9 cellular contexts compared by ENCODE assay signal in the genomic region with DNA sequence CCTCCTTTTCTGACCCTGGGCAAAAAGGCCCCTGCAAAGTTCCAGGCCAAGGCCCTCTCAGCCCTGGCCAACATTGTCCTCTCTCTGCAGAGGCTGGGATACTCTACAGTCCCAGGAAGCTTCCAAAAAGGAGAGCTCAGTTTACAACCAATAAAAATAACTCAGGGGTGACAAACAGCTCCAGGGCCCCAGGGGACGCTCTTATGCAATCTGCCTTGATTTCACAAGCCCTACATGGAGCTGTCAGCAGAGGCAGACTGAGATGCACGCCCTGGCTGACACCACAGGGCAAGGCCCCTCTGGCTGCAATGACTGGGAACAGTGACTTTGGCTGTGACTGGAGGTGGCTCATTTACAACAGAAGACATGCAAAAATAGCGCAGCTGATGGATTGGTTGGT.
DNase-seq lines count a peak whose midpoint lies in the region; ATAC-seq, FAIRE-seq and TF ChIP-seq lines count a peak whose summit lies in the region.
"Had no signal": no experiment of that assay in that cellular context is flagged by ENCODE, and none has a peak within 500 bp of the region (broad histone marks: within the 10 kb centered on the region; RNA-seq: fewer than 3 reads in every experiment).

No MANE protein-coding gene starts in this region.

- no peaks in the 10 kb centered on the region for H3K9me3 Mint-ChIP-seq in H9
- H3K9me3 Mint-ChIP-seq in naive thymus-derived CD8-positive, alpha-beta T cell: no peaks in the 10 kb centered on the region

- H3K27ac ChIP-seq in H9 (ENCODE audit: insufficient read length, low read depth, low read length): no peak overlapping the region
- H3K27ac ChIP-seq in spleen: peak overlapping the region in 3 of 8 donors; percentile 20 to 64 (median 36)
- H3K27ac ChIP-seq: Peyer's patch had no signal

- peak; percentile 34; the same call in 2 of the 3 replicates for TF ChIP-seq CTCF in H9 (conservative IDR thresholded peaks at IDR 0.05)
- peak in 4 of 11 experiments; percentile 5 to 25 (median 16) for TF ChIP-seq CTCF in spleen (IDR thresholded peaks at IDR 0.05 in 8 of 11, conservative IDR thresholded peaks at IDR 0.05 in 3 of 11)

- no peak overlapping the region for H2BK15ac ChIP-seq in H9 (ENCODE audit: low read depth, low read length)

- TF ChIP-seq POLR2A in spleen (IDR thresholded peaks at IDR 0.05): no peak
- TF ChIP-seq POLR2A in GM12892 (IDR thresholded peaks at IDR 0.05; ENCODE audit: low read depth, low read length): no peak

- H3K27me3 ChIP-seq in H9 (ENCODE audit: insufficient read depth, low read length) (no peaks in the 10 kb centered on the region), spleen (replicated peaks in 1 of 7) (no peaks in the 10 kb centered on the region)
- H3K27me3 ChIP-seq: Peyer's patch had no signal

- no peak overlapping the region for H2BK20ac ChIP-seq in H9 (ENCODE audit: low read depth, low read length, poor library complexity, severe bottlenecking)

- no peaks in the 10 kb centered on the region for H3K36me3 ChIP-seq in spleen
- H3K36me3 ChIP-seq: Peyer's patch had no signal

- no peak overlapping the region for H3K4me2 ChIP-seq in H9 (ENCODE audit: insufficient read depth, insufficient read length, low read length)

- POLR2A ChIA-PET in naive thymus-derived CD8-positive, alpha-beta T cell (lab: Charles Lee): interaction anchor here (1.1 kb wide), 1 partner anchor 47 kb away, joined by 3 read pairs; no protein-coding TSS in a partner anchor

- no peak overlapping the region for H2BK5ac ChIP-seq in H9 (ENCODE audit: insufficient read length, low read length)

- peaks cover 9 to 17% of the 10 kb centered on the region in 2 experiments for H3K4me1 Mint-ChIP-seq in H9
- H3K4me1 Mint-ChIP-seq in naive thymus-derived CD8-positive, alpha-beta T cell: peaks cover 3 to 14% (median 8%) of the 10 kb centered on the region in 4 donors

- no peak overlapping the region for H3K18ac ChIP-seq in H9 (ENCODE audit: insufficient read length, low read depth, low read length)

- H3K9me3 ChIP-seq in H9 (ENCODE audit: control insufficient read depth, low read depth, low read length) (no peaks in the 10 kb centered on the region), spleen (peaks cover 0 to 8% (median 0%) of the 10 kb centered on the region in 8 donors)
- H3K9me3 ChIP-seq: Peyer's patch had no signal

- no peak overlapping the region for H3K14ac ChIP-seq in H9 (ENCODE audit: insufficient read depth, low read length)

- FAIRE-seq in GM12892 (lab: Jason Lieb, UNC): no peak

- intact Hi-C loops in left cardiac atrium (cut with DNase I) (no loop called here), spleen (cut with DNase I; ENCODE audit: low total_unique reads) (no loop called here)

- H2BK120ac ChIP-seq in H9 (ENCODE audit: low read depth, low read length, poor library complexity, severe bottlenecking): no peak overlapping the region

- ATAC-seq in left cardiac atrium: peak; percentile 94
- no peak for ATAC-seq in naive thymus-derived CD8-positive, alpha-beta T cell
- no peak for ATAC-seq in GM18909 (IDR thresholded peaks at IDR 0.05; ENCODE audit: poor library complexity, unreplicated experiment)
- no peak for ATAC-seq in HG03432 (IDR thresholded peaks at IDR 0.05; ENCODE audit: unreplicated experiment)

- no peaks in the 10 kb centered on the region; the same call in 1 of the 2 replicates for H3K27me3 Mint-ChIP-seq in H9 (ENCODE audit: low read depth)
- no peaks in the 10 kb centered on the region for H3K27me3 Mint-ChIP-seq in naive thymus-derived CD8-positive, alpha-beta T cell

- no peak overlapping the region for H3K23ac ChIP-seq in H9 (ENCODE audit: insufficient read length, low read depth, low read length)

- no peaks in the 10 kb centered on the region for H3K36me3 Mint-ChIP-seq in H9 (ENCODE audit: insufficient read depth in 1 of 3, low read depth in 3 of 3)
- no peaks in the 10 kb centered on the region for H3K36me3 Mint-ChIP-seq in naive thymus-derived CD8-positive, alpha-beta T cell

- no peak overlapping the region for H4K8ac ChIP-seq in H9 (replicated peaks; ENCODE audit: insufficient read length, low read depth, low read length)

- H2BK12ac ChIP-seq in H9 (ENCODE audit: insufficient read length, low read depth, low read length): no peak overlapping the region

- H4K91ac ChIP-seq in H9 (ENCODE audit: insufficient read length, low read depth, low read length): no peak overlapping the region

- H4K20me1 ChIP-seq in H9 (ENCODE audit: control insufficient read depth, insufficient read depth, insufficient read length): no peaks in the 10 kb centered on the region

- H3K56ac ChIP-seq in H9 (ENCODE audit: insufficient read length, low read depth, low read length): no peak overlapping the region

- no peak overlapping the region for H3K4ac ChIP-seq in H9 (ENCODE audit: low read depth, low read length)

- peak overlapping the region in 2 of 3 experiments; percentile 22 to 71; a peak in 1 of 7 replicates for H3K27ac Mint-ChIP-seq in H9
- no peak overlapping the region for H3K27ac Mint-ChIP-seq in naive thymus-derived CD8-positive, alpha-beta T cell

- H3K4me3 Mint-ChIP-seq in H9: no peak overlapping the region
- H3K4me3 Mint-ChIP-seq in naive thymus-derived CD8-positive, alpha-beta T cell: no peak overlapping the region

- H3K79me1 ChIP-seq in H9 (ENCODE audit: insufficient read depth, low read depth, low read length, poor library complexity, severe bottlenecking): no peaks in the 10 kb centered on the region

- no peak overlapping the region for H4K5ac ChIP-seq in H9 (ENCODE audit: insufficient read length, low read depth, low read length)

- no peak overlapping the region for H2AK5ac ChIP-seq in H9 (ENCODE audit: insufficient read length, low read length)

- DNase-seq in H9 (peak; percentile 84), SIG-M5 (lab: John Stamatoyannopoulos, UW) (peak; percentile 80), left cardiac atrium (peak; percentile 90), spleen (peak; percentile 77), GM12892 (ENCODE audit: insufficient read length) (no peak)
- DNase-seq in naive thymus-derived CD8-positive, alpha-beta T cell: no peak

- H2AFZ ChIP-seq in H9 (ENCODE audit: low read length): no peak overlapping the region

- H3K4me3 ChIP-seq in spleen: no peak overlapping the region
- H3K4me3 ChIP-seq: Peyer's patch had no signal

- no CpG with 5 or more reads among the region's 3 CpGs for WGBS in H9 (ENCODE audit: extremely low coverage, insufficient read length, low lambda C conversion rate)
- 28 to 58% (median 39%) methylated on average over 3 of the region's 3 CpGs for WGBS in spleen, 5 donors

- no peak overlapping the region for H3K9ac ChIP-seq in H9 (ENCODE audit: extremely low read depth, insufficient read length, low read length)

- no peaks in the 10 kb centered on the region for H3K23me2 ChIP-seq in H9 (ENCODE audit: insufficient read length, low read depth, low read length, poor library complexity, severe bottlenecking)

- 0 out of 2 replicates have a peak, but pooled peaks cover 1% of the 10 kb centered on the region for H3K4me1 ChIP-seq in H9 (ENCODE audit: insufficient read depth, low read length)
- H3K4me1 ChIP-seq in spleen: peaks cover 0 to 49% (median 14%) of the 10 kb centered on the region in 6 donors
- H3K4me1 ChIP-seq: Peyer's patch had no signal

- H3T11ph ChIP-seq in H9 (ENCODE audit: low read length): no peak overlapping the region

- no peaks in the 10 kb centered on the region for H3K79me2 ChIP-seq in H9 (ENCODE audit: insufficient read depth, low read length)

Comparison
In these comparisons a context has a peak if more than half of its experiments do, and no peak if none do; other contexts are left out.
1. DNase-seq: peak in H9 (single experiment), SIG-M5 (single experiment), left cardiac atrium (single experiment) and spleen (single experiment); none in naive thymus-derived CD8-positive, alpha-beta T cell (0 of 10) and GM12892 (single experiment).
2. H3K27ac Mint-ChIP-seq: peak in H9 (2 of 3); none in naive thymus-derived CD8-positive, alpha-beta T cell (0 of 10).
3. ATAC-seq: peak in left cardiac atrium (2 of 2); none in naive thymus-derived CD8-positive, alpha-beta T cell (0 of 2), GM18909 (single experiment) and HG03432 (single experiment).